ENCODE assay signal across 1 cellular context in the genomic region with DNA sequence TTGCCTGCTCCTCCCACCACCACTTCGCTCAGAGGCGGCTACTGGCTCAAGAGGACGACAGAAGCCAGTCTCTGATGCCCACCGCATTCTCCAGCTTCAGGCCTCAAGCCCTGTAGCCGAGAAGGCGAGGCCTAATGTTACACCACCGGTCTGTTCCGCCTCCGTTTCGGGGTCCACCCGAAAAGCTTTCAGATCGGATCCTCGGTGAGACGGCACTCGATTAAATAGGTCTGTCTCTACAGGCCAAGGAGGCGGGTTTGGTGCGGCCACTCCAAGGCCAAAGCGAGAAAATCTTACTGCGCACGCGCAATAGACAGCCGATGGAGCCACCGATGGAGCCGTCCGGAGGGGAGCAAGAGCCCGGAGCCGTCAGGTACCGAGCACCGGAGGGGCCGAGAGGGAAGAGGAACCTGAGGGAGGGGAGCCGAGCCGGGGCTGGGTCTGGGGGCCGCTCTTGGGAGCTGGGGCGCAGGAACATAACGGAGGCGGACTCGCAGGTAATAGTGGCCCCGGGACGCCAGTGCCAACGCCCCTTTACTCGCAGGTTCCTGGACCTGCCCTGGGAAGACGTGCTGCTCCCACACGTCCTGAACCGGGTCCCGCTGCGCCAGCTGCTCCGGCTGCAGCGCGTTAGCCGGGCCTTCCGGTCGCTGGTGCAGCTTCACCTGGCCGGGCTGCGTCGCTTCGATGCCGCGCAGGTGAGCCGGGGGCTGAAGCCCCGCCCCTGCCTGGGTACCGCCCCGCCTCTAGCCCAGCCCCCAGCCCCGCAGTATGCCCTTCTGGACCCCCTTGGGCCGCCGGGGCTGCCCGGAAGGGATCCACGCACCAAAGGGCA.
A peak's percentile ranks its signal among the peaks of the same experiment; 100 is the strongest.
TF ChIP-seq lines count a peak whose summit lies in the region.

A gene with protein sequence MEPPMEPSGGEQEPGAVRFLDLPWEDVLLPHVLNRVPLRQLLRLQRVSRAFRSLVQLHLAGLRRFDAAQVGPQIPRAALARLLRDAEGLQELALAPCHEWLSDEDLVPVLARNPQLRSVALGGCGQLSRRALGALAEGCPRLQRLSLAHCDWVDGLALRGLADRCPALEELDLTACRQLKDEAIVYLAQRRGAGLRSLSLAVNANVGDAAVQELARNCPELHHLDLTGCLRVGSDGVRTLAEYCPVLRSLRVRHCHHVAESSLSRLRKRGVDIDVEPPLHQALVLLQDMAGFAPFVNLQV (plus strand): TSS at position 27 of the 835 bp plus-strand sequence. CDS start 294 bp downstream, at position 321.

TF ChIP-seq in K562, 482 proteins besides CTCF, POLR2A, EP300 and RAD21 (continued from another document and continues in another):
- TF ChIP-seq KHSRP (IDR thresholded peaks at IDR 0.05) = no peak
- TF ChIP-seq, protein P1, sequence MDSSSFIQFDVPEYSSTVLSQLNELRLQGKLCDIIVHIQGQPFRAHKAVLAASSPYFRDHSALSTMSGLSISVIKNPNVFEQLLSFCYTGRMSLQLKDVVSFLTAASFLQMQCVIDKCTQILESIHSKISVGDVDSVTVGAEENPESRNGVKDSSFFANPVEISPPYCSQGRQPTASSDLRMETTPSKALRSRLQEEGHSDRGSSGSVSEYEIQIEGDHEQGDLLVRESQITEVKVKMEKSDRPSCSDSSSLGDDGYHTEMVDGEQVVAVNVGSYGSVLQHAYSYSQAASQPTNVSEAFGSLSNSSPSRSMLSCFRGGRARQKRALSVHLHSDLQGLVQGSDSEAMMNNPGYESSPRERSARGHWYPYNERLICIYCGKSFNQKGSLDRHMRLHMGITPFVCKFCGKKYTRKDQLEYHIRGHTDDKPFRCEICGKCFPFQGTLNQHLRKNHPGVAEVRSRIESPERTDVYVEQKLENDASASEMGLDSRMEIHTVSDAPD (CRISPR knock-in tag; IDR thresholded peaks at IDR 0.05) = no peak
- no peak for TF ChIP-seq NFIX (CRISPR knock-in tag; IDR thresholded peaks at IDR 0.05; ENCODE audit: low read depth)
- TF ChIP-seq, protein P2, sequence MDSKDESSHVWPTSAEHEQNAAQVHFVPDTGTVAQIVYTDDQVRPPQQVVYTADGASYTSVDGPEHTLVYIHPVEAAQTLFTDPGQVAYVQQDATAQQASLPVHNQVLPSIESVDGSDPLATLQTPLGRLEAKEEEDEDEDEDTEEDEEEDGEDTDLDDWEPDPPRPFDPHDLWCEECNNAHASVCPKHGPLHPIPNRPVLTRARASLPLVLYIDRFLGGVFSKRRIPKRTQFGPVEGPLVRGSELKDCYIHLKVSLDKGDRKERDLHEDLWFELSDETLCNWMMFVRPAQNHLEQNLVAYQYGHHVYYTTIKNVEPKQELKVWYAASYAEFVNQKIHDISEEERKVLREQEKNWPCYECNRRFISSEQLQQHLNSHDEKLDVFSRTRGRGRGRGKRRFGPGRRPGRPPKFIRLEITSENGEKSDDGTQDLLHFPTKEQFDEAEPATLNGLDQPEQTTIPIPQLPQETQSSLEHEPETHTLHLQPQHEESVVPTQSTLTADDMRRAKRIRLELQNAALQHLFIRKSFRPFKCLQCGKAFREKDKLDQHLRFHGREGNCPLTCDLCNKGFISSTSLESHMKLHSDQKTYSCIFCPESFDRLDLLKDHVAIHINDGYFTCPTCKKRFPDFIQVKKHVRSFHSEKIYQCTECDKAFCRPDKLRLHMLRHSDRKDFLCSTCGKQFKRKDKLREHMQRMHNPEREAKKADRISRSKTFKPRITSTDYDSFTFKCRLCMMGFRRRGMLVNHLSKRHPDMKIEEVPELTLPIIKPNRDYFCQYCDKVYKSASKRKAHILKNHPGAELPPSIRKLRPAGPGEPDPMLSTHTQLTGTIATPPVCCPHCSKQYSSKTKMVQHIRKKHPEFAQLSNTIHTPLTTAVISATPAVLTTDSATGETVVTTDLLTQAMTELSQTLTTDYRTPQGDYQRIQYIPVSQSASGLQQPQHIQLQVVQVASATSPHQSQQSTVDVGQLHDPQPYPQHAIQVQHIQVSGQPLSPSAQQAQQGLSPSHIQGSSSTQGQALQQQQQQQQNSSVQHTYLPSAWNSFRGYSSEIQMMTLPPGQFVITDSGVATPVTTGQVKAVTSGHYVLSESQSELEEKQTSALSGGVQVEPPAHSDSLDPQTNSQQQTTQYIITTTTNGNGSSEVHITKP (IDR thresholded peaks at IDR 0.05; ENCODE audit: partially characterized antibody) = peak; percentile 73
- TF ChIP-seq HCFC1 (IDR thresholded peaks at IDR 0.05; ENCODE audit: low read depth, low read length) = peak; percentile 73
- TF ChIP-seq CHAMP1 (IDR thresholded peaks at IDR 0.05) = no peak
- 0 out of 2 replicates have a peak, but pooled peaks have one; percentile 50 for TF ChIP-seq ETV1 (tag; conservative IDR thresholded peaks at IDR 0.05; ENCODE audit: low read depth)
- TF ChIP-seq POLR2G (IDR thresholded peaks at IDR 0.05; ENCODE audit: low read depth, low read length) = peak; percentile 72
- TF ChIP-seq ELF1 (tag; IDR thresholded peaks at IDR 0.05) = peak; percentile 64
- no peak for TF ChIP-seq STAT5A (IDR thresholded peaks at IDR 0.05; ENCODE audit: borderline replicate concordance, low read length)
- 0 out of 2 replicates have a peak, but pooled peaks have one; percentile 13 for TF ChIP-seq CREB1 (IDR thresholded peaks at IDR 0.05)
- peak; percentile 64 for TF ChIP-seq CREB1 (CRISPR knock-in tag; IDR thresholded peaks at IDR 0.05)
- TF ChIP-seq ID3 (CRISPR knock-in tag; IDR thresholded peaks at IDR 0.05) = no peak
- peak; percentile 46; the same call in 1 of the 2 replicates for TF ChIP-seq ID3 (tag; IDR thresholded peaks at IDR 0.05)
- TF ChIP-seq PPARD (CRISPR knock-in tag; IDR thresholded peaks at IDR 0.05) = no peak
- TF ChIP-seq NR2C1 (IDR thresholded peaks at IDR 0.05) = no peak
- peak; percentile 65 for TF ChIP-seq NR2C1 (tag; IDR thresholded peaks at IDR 0.05)
- TF ChIP-seq FOXJ3 (CRISPR knock-in tag; IDR thresholded peaks at IDR 0.05) = no peak
- peak; percentile 37 to 76; a peak in 3 of 4 replicates for TF ChIP-seq MNT (conservative IDR thresholded peaks at IDR 0.05)
- TF ChIP-seq E2F8 (IDR thresholded peaks at IDR 0.05; ENCODE audit: low read depth, partially characterized antibody) = peak; percentile 51
- TF ChIP-seq, protein P3, sequence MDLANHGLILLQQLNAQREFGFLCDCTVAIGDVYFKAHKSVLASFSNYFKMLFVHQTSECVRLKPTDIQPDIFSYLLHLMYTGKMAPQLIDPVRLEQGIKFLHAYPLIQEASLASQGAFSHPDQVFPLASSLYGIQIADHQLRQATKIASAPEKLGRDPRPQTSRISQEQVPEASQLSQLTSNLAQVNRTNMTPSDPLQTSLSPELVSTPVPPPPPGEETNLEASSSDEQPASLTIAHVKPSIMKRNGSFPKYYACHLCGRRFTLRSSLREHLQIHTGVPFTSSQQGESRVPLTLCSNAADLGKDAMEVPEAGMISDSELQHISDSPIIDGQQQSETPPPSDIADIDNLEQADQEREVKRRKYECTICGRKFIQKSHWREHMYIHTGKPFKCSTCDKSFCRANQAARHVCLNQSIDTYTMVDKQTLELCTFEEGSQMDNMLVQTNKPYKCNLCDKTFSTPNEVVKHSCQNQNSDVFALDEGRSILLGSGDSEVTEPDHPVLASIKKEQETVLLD (IDR thresholded peaks at IDR 0.05) = peak; percentile 95
- TF ChIP-seq ZNF436 (CRISPR knock-in tag; IDR thresholded peaks at IDR 0.05) = no peak
- TF ChIP-seq GABPA (tag; conservative IDR thresholded peaks at IDR 0.05; ENCODE audit: low read depth) = peak; percentile 93
- TF ChIP-seq AFF4 (CRISPR knock-in tag; IDR thresholded peaks at IDR 0.05) = peak; percentile 75; the same call in 1 of the 2 replicates
- TF ChIP-seq, protein P4, sequence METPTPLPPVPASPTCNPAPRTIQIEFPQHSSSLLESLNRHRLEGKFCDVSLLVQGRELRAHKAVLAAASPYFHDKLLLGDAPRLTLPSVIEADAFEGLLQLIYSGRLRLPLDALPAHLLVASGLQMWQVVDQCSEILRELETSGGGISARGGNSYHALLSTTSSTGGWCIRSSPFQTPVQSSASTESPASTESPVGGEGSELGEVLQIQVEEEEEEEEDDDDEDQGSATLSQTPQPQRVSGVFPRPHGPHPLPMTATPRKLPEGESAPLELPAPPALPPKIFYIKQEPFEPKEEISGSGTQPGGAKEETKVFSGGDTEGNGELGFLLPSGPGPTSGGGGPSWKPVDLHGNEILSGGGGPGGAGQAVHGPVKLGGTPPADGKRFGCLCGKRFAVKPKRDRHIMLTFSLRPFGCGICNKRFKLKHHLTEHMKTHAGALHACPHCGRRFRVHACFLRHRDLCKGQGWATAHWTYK (CRISPR knock-in tag; IDR thresholded peaks at IDR 0.05) = 0 out of 2 replicates have a peak, but pooled peaks have one; percentile 51
- TF ChIP-seq PTBP1 (IDR thresholded peaks at IDR 0.05; ENCODE audit: low read depth, low read length) = no peak
- no peak for TF ChIP-seq NR2F6 (CRISPR knock-in tag; IDR thresholded peaks at IDR 0.05)
- TF ChIP-seq MYC (IDR thresholded peaks at IDR 0.05; ENCODE audit: low read depth, low read length) = peak; percentile 59
- TF ChIP-seq MYC (CRISPR knock-in tag; IDR thresholded peaks at IDR 0.05; ENCODE audit: borderline replicate concordance, low read depth) = peak; percentile 75; the same call in 1 of the 2 replicates
